17 cellular contexts compared by ENCODE assay signal in genomic region chr2:199303814-199304213, GRCh38.
A peak's percentile ranks its signal among the peaks of the same experiment; 100 is the strongest.
DNase-seq lines count a peak whose midpoint lies in the region; ATAC-seq, FAIRE-seq and TF ChIP-seq lines count a peak whose summit lies in the region.
"Had no signal": no experiment of that assay in that cellular context is flagged by ENCODE, and none has a peak within 500 bp of the region (broad histone marks: within the 10 kb centered on the region; RNA-seq: fewer than 3 reads in every experiment).

No MANE protein-coding gene starts in this region.

- no TSS peak for BruUV-seq in Caco-2 (replicated peaks; lab: Mats Ljungman, UMichigan)

- H3K36me3 ChIP-seq in Caco-2 (ENCODE audit: control insufficient read depth, insufficient read depth, low read length), result no peaks in the 10 kb centered on the region
- H3K36me3 ChIP-seq: heart left ventricle had no signal

- CTCF ChIA-PET in Caco-2 (lab: Charles Lee), result no interaction called here

- H3K27me3 Mint-ChIP-seq in Caco-2 (ENCODE audit: insufficient read depth, unreplicated experiment), result no peaks in the 10 kb centered on the region
- H3K27me3 Mint-ChIP-seq: central memory CD8-positive, alpha-beta T cell; memory B cell had no signal

- no peaks in the 10 kb centered on the region for H3K9me3 Mint-ChIP-seq in Caco-2 (ENCODE audit: unreplicated experiment)
- H3K9me3 Mint-ChIP-seq: activated T-helper 1 cell treated with anti-CD3 and anti-CD28 coated beads, Interleukin-12 subunit alpha, Interleukin-12 subunit beta, Interleukin-2, Interleukin-4 antibody, amounts not matched to agents 30 ng/mL and 10 ng/mL and 1 ng/mL, durations not matched to agents 14 hours and 24 hours and 36 hours; central memory CD8-positive, alpha-beta T cell had no signal

- no peaks in the 10 kb centered on the region for H3K4me1 ChIP-seq in foreskin keratinocyte
- H3K4me1 ChIP-seq in Caco-2, result no peaks in the 10 kb centered on the region

- no peaks in the 10 kb centered on the region for H3K27me3 ChIP-seq in foreskin keratinocyte
- H3K27me3 ChIP-seq in Caco-2 (replicated peaks; ENCODE audit: control insufficient read depth, insufficient read depth, low read length), result no peaks in the 10 kb centered on the region; the same call in 1 of the 2 replicates
- H3K27me3 ChIP-seq: heart left ventricle had no signal

- no peaks in the 10 kb centered on the region for H3K9me3 ChIP-seq in Caco-2
- H3K9me3 ChIP-seq: heart left ventricle had no signal

- TF ChIP-seq CTCF in foreskin keratinocyte (conservative IDR thresholded peaks at IDR 0.05) (no peak), Caco-2 (IDR thresholded peaks at IDR 0.05; ENCODE audit: insufficient read depth in 1 of 2, low read depth in 1 of 2, low read length in 1 of 2, severe bottlenecking in 1 of 2, unreplicated experiment in 1 of 2) (no peak)

- FAIRE-seq in GM19239 (lab: Jason Lieb, UNC), result no peak
- FAIRE-seq: HepG2 had no signal

- DNase-seq in HCEC 1CT (peak; percentile 92), amniotic stem cell (lab: John Stamatoyannopoulos, UW) (peak; percentile 87), foreskin keratinocyte (peak; percentile 34 to 64), stromal cell of bone marrow (ENCODE audit: low read depth) (peak; percentile 99), KG1 (lab: John Stamatoyannopoulos, UW) (no peak), Caco-2 (no peak), NCI-H2029 (lab: John Stamatoyannopoulos, UW) (no peak), GM19239 (ENCODE audit: insufficient read length, low spot score) (no peak)
- DNase-seq: DMS153, heart left ventricle, NCI-H2107 had no signal

- no peaks in the 10 kb centered on the region for H3K36me3 Mint-ChIP-seq in Caco-2 (ENCODE audit: insufficient read depth, unreplicated experiment)
- H3K36me3 Mint-ChIP-seq: memory B cell had no signal

- no peak overlapping the region for H3K27ac Mint-ChIP-seq in Caco-2 (ENCODE audit: unreplicated experiment)
- H3K27ac Mint-ChIP-seq: activated T-helper 1 cell treated with anti-CD3 and anti-CD28 coated beads, Interleukin-12 subunit alpha, Interleukin-12 subunit beta, Interleukin-2, Interleukin-4 antibody, amounts not matched to agents 30 ng/mL and 10 ng/mL and 1 ng/mL, durations not matched to agents 14 hours and 24 hours and 36 hours; memory B cell had no signal

- H3K4me3 ChIP-seq in Caco-2 (ENCODE audit: low read depth, low read length), result no peak overlapping the region
- H3K4me3 ChIP-seq: heart left ventricle had no signal

- no peak overlapping the region for H3K27ac ChIP-seq in foreskin keratinocyte
- H3K27ac ChIP-seq: heart left ventricle had no signal

- no peaks in the 10 kb centered on the region for H3K4me1 Mint-ChIP-seq in Caco-2 (ENCODE audit: low read depth, unreplicated experiment)
- H3K4me1 Mint-ChIP-seq: central memory CD8-positive, alpha-beta T cell; memory B cell had no signal

- POLR2A ChIA-PET in Caco-2 (lab: Charles Lee), result no interaction called here

- no peak overlapping the region for H3K4me3 Mint-ChIP-seq in Caco-2 (ENCODE audit: unreplicated experiment)
- H3K4me3 Mint-ChIP-seq: activated T-helper 1 cell treated with anti-CD3 and anti-CD28 coated beads, Interleukin-12 subunit alpha, Interleukin-12 subunit beta, Interleukin-2, Interleukin-4 antibody, amounts not matched to agents 30 ng/mL and 10 ng/mL and 1 ng/mL, durations not matched to agents 14 hours and 24 hours and 36 hours; central memory CD8-positive, alpha-beta T cell; memory B cell had no signal

- intact Hi-C loops in Caco-2 (cut with micrococcal nuclease; ENCODE audit: unreplicated experiment), result no loop called here

- peak; percentile 55 for ATAC-seq in foreskin keratinocyte
- ATAC-seq: HepG2, Panc1, sciatic nerve had no signal

Comparison
In these comparisons a context has a peak if more than half of its experiments do, and no peak if none do; other contexts are left out.
1. DNase-seq: peak in HCEC 1CT (single experiment), amniotic stem cell (single experiment), foreskin keratinocyte (2 of 2) and stromal cell of bone marrow (single experiment); none in KG1 (single experiment), Caco-2 (0 of 2), NCI-H2029 (single experiment) and GM19239 (single experiment).